ENCODE assay signal across 18 cellular contexts in the genomic region with DNA sequence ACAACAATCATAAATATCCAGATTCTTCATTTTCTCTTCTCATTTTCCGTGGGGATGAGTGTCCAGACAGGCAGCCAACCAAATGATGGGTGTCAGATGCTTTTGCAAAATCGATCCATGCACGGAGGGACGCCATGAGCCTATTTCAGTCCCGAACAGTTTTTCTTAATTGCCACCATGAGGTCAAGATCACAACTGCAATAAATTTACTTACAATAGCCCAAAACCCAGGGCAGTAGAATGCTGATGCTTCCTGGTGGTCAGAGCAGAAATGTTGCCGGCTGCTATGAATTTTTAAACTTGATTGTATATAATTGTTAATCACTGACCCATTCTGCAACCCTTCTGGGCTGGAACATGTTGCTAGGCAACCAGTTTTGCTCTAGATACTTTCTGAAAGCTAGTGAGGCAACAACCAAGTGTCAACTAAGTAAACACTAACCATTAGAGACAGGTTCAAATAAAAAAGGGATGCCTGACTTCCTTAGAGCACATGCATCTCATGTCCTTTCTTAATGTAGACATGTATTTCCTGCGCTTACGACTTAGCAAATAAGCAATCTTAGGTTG.
A peak's percentile ranks its signal among the peaks of the same experiment; 100 is the strongest.
DNase-seq lines count a peak whose midpoint lies in the region; TF ChIP-seq lines count a peak whose summit lies in the region.
"Had no signal": no experiment of that assay in that cellular context is flagged by ENCODE, and none has a peak within 500 bp of the region (broad histone marks: within the 10 kb centered on the region; RNA-seq: fewer than 3 reads in every experiment).

No MANE protein-coding gene starts in this region.

- no peak overlapping the region for H3K4me3 Mint-ChIP-seq in glutamatergic neuron (ENCODE audit: unreplicated experiment)
- no peak overlapping the region for H3K4me3 Mint-ChIP-seq in activated naive CD4-positive, alpha-beta T cell treated with anti-CD3 and anti-CD28 coated beads for 36 hours
- H3K4me3 Mint-ChIP-seq: activated CD4-positive, alpha-beta T cell treated with anti-CD3 and anti-CD28 coated beads, Interleukin-2, amount 10 ng/mL, durations not matched to agents 7 days and 5 days; activated naive CD8-positive, alpha-beta T cell treated with anti-CD3 and anti-CD28 coated beads, Interleukin-2, amount 50 U/mL, for 24 hours; activated T-cell treated with anti-CD3 and anti-CD28 coated beads, Interleukin-2, amount 50 U/mL, for 4 hours had no signal

- H3K4me3 ChIP-seq in ACC112 (ENCODE audit: low read depth, low read length), result peak overlapping the region; percentile 50
- H3K4me3 ChIP-seq in Loucy (ENCODE audit: low read length, poor library complexity, severe bottlenecking), result no peak overlapping the region
- no peak overlapping the region for H3K4me3 ChIP-seq in cardiac fibroblast (replicated peaks in 1 of 2; ENCODE audit: low read depth in 2 of 2, low read length in 2 of 2)
- H3K4me3 ChIP-seq: gastroesophageal sphincter, prostate gland had no signal

- H3K4me1 ChIP-seq in ACC112 (ENCODE audit: control insufficient read depth, insufficient read depth, low read length, unreplicated experiment), result no peaks in the 10 kb centered on the region
- H3K4me1 ChIP-seq in Loucy (ENCODE audit: insufficient read depth, low read length, poor library complexity, severe bottlenecking), result no peaks in the 10 kb centered on the region
- H3K4me1 ChIP-seq: gastroesophageal sphincter, prostate gland had no signal

- H3K9ac ChIP-seq in Loucy (ENCODE audit: low read depth, low read length, poor library complexity, severe bottlenecking), result no peak overlapping the region

- DNase-seq in cardiac fibroblast (ENCODE audit: low read depth in 2 of 2) (peak; percentile 6 to 29), DMS 273 treated with DMSO at 0.1 percent for 48 hours (lab: John Stamatoyannopoulos, UW) (no peak), glutamatergic neuron (no peak)
- no peak for DNase-seq in activated CD4-positive, alpha-beta T cell treated with anti-CD3 and anti-CD28 coated beads for 48 hours
- DNase-seq in activated naive CD4-positive, alpha-beta T cell treated with anti-CD3 and anti-CD28 coated beads for 36 hours, result no peak
- DNase-seq: activated CD4-positive, alpha-beta T cell treated with anti-CD3 and anti-CD28 coated beads, Interleukin-2, amount 10 ng/mL, durations not matched to agents 7 days and 5 days; activated naive CD8-positive, alpha-beta T cell treated with anti-CD3 and anti-CD28 coated beads, Interleukin-2, amount 50 U/mL, for 24 hours; activated T-cell treated with anti-CD3 and anti-CD28 coated beads, Interleukin-2, amount 50 U/mL, for 4 hours; DMS153; NCI-H526 treated with DMSO at 0.1 percent for 48 hours; stimulated activated CD4-positive, alpha-beta T cell treated with anti-CD3 and anti-CD28 coated beads, Interleukin-2, amount 100 ng/mL, for 24 hours; stimulated activated CD8-positive, alpha-beta memory T cell treated with anti-CD3 and anti-CD28 coated beads, Interleukin-4, amount 100 ng/mL, for 48 hours; T-helper 9 cell had no signal

- H4K20me1 ChIP-seq in Loucy (ENCODE audit: insufficient read depth, low read length, poor library complexity, severe bottlenecking), result no peaks in the 10 kb centered on the region

- H3K79me2 ChIP-seq in ACC112 (ENCODE audit: control insufficient read depth, insufficient read depth, low read length, unreplicated experiment) (no peaks in the 10 kb centered on the region), Loucy (ENCODE audit: insufficient read depth, low read length) (peaks cover 37% of the 10 kb centered on the region)

- H3F3A ChIP-seq in Loucy (ENCODE audit: low read depth), result no peaks in the 10 kb centered on the region

- intact Hi-C loops in activated naive CD4-positive, alpha-beta T cell treated with anti-CD3 and anti-CD28 coated beads for 36 hours (cut with micrococcal nuclease), result no loop called here

- peaks cover 18% of the 10 kb centered on the region for H3K27me3 ChIP-seq in ACC112 (ENCODE audit: insufficient read depth, low read length)
- H3K27me3 ChIP-seq in Loucy (ENCODE audit: insufficient read depth, low read length, poor library complexity, severe bottlenecking), result no peaks in the 10 kb centered on the region
- no peaks in the 10 kb centered on the region for H3K27me3 ChIP-seq in layer of hippocampus (ENCODE audit: control insufficient read depth, insufficient read depth, low read length)
- H3K27me3 ChIP-seq: gastroesophageal sphincter had no signal

- no peak overlapping the region for H3K27ac ChIP-seq in ACC112 (ENCODE audit: low read depth, low read length)
- H3K27ac ChIP-seq in layer of hippocampus (ENCODE audit: low read depth, low read length), result peak overlapping the region; percentile 9
- H3K27ac ChIP-seq: gastroesophageal sphincter, prostate gland had no signal

- no peaks in the 10 kb centered on the region for H3K36me3 Mint-ChIP-seq in glutamatergic neuron (ENCODE audit: unreplicated experiment)
- H3K36me3 Mint-ChIP-seq in activated naive CD4-positive, alpha-beta T cell treated with anti-CD3 and anti-CD28 coated beads for 36 hours (ENCODE audit: low read depth), result peaks cover 6% of the 10 kb centered on the region

- H3K36me3 ChIP-seq in ACC112 (ENCODE audit: insufficient read depth, low read length) (no peaks in the 10 kb centered on the region), Loucy (ENCODE audit: insufficient read depth, low read length) (peaks cover 6% of the 10 kb centered on the region; the same call in 1 of the 2 replicates)
- H3K36me3 ChIP-seq: gastroesophageal sphincter, prostate gland had no signal

- H3K9me3 Mint-ChIP-seq in glutamatergic neuron (ENCODE audit: unreplicated experiment), result no peaks in the 10 kb centered on the region
- peaks cover 11% of the 10 kb centered on the region for H3K9me3 Mint-ChIP-seq in activated naive CD4-positive, alpha-beta T cell treated with anti-CD3 and anti-CD28 coated beads for 36 hours

- peaks cover 8% of the 10 kb centered on the region; the same call in 1 of the 2 replicates for H3K9me3 ChIP-seq in Loucy (ENCODE audit: insufficient read depth, low read depth, low read length)
- H3K9me3 ChIP-seq: prostate gland had no signal

- CTCF ChIA-PET in activated naive CD4-positive, alpha-beta T cell treated with anti-CD3 and anti-CD28 coated beads for 36 hours (lab: Charles Lee), result no interaction called here

- H3K9me2 ChIP-seq in Loucy (replicated peaks; ENCODE audit: low read depth, low read length), result no peaks in the 10 kb centered on the region

- H2AFZ ChIP-seq in ACC112 (ENCODE audit: low read length, unreplicated experiment), result peak overlapping the region; percentile 7
- no peak overlapping the region for H2AFZ ChIP-seq in Loucy (ENCODE audit: low read length)

- no peak overlapping the region for H3K4me2 ChIP-seq in Loucy (ENCODE audit: low read depth, low read length, poor library complexity, severe bottlenecking)

- TF ChIP-seq CTCF in Loucy (conservative IDR thresholded peaks at IDR 0.05; ENCODE audit: low read length), result peak; percentile 44
- TF ChIP-seq CTCF in cardiac fibroblast (IDR thresholded peaks at IDR 0.05; ENCODE audit: low read depth, low read length), result no peak
- no peak for TF ChIP-seq CTCF in glutamatergic neuron (IDR thresholded peaks at IDR 0.05; ENCODE audit: partially characterized antibody, unreplicated experiment)

- H3K27ac Mint-ChIP-seq in glutamatergic neuron (ENCODE audit: unreplicated experiment), result no peak overlapping the region
- H3K27ac Mint-ChIP-seq in activated naive CD4-positive, alpha-beta T cell treated with anti-CD3 and anti-CD28 coated beads for 36 hours, result no peak overlapping the region
- H3K27ac Mint-ChIP-seq: activated CD4-positive, alpha-beta T cell treated with anti-CD3 and anti-CD28 coated beads, Interleukin-2, amount 10 ng/mL, durations not matched to agents 7 days and 5 days; activated naive CD8-positive, alpha-beta T cell treated with anti-CD3 and anti-CD28 coated beads, Interleukin-2, amount 50 U/mL, for 24 hours had no signal

- H3K4me1 Mint-ChIP-seq in glutamatergic neuron (ENCODE audit: low read depth, unreplicated experiment), result no peaks in the 10 kb centered on the region
- H3K4me1 Mint-ChIP-seq in activated naive CD4-positive, alpha-beta T cell treated with anti-CD3 and anti-CD28 coated beads for 36 hours (ENCODE audit: low read depth), result no peaks in the 10 kb centered on the region
- H3K4me1 Mint-ChIP-seq: activated CD4-positive, alpha-beta T cell treated with anti-CD3 and anti-CD28 coated beads, Interleukin-2, amount 10 ng/mL, durations not matched to agents 7 days and 5 days had no signal

- no peaks in the 10 kb centered on the region for H3K27me3 Mint-ChIP-seq in glutamatergic neuron (ENCODE audit: unreplicated experiment)
- H3K27me3 Mint-ChIP-seq in activated naive CD4-positive, alpha-beta T cell treated with anti-CD3 and anti-CD28 coated beads for 36 hours (ENCODE audit: low read depth), result no peaks in the 10 kb centered on the region
- H3K27me3 Mint-ChIP-seq: activated naive CD8-positive, alpha-beta T cell treated with anti-CD3 and anti-CD28 coated beads, Interleukin-2, amount 50 U/mL, for 24 hours had no signal

Comparison
In these comparisons a context has a peak if more than half of its experiments do, and no peak if none do; other contexts are left out.
1. DNase-seq: peak in cardiac fibroblast (2 of 2); none in activated CD4-positive, alpha-beta T cell treated with anti-CD3 and anti-CD28 coated beads for 48 hours (single experiment), DMS 273 treated with DMSO at 0.1 percent for 48 hours (single experiment), glutamatergic neuron (single experiment) and activated naive CD4-positive, alpha-beta T cell treated with anti-CD3 and anti-CD28 coated beads for 36 hours (single experiment).